8 cellular contexts compared by ENCODE assay signal in genomic region chr18:74147779-74148542, GRCh38. TPM values are rescaled to one million over a fixed set of nuclear protein-coding genes. Genes with fewer than 3 reads are reported as not detected.
A peak's percentile ranks its signal among the peaks of the same experiment; 100 is the strongest.
DNase-seq lines count a peak whose midpoint lies in the region; ATAC-seq, FAIRE-seq and TF ChIP-seq lines count a peak whose summit lies in the region.

Gene FBXO15, minus strand, starts transcription at chr18:74147834. Its CDS starts 49 bp downstream, at chr18:74147785.
Gene TIMM21, plus strand, starts transcription at chr18:74148523. Its CDS starts 286 bp downstream, at chr18:74148809.

- POLR2A ChIA-PET in Caco-2 (lab: Charles Lee) = no interaction called here

- DNase-seq in Caco-2 = peak; percentile 83 to 85
- peak; percentile 76 for DNase-seq in HTR-8/SVneo (ENCODE audit: insufficient read length, low spot score)
- DNase-seq in NOMO-1 treated with DMSO at 0.1 percent for 48 hours (lab: John Stamatoyannopoulos, UW; ENCODE audit: unreplicated experiment) = peak; percentile 96
- DNase-seq in activated CD8-positive, alpha-beta memory T cell treated with anti-CD3 and anti-CD28 coated beads, Interleukin-2, amount 10 ng/mL, durations not matched to agents 7 days and 5 days = peak; percentile 98
- peak; percentile 95 to 96 (median 96) for DNase-seq in effector memory CD8-positive, alpha-beta T cell
- DNase-seq in medulla oblongata (ENCODE audit: extremely low spot score) = peak; percentile 97
- peak; percentile 92 to 94 (median 92) for DNase-seq in stimulated activated CD4-positive, alpha-beta T cell treated with anti-CD3 and anti-CD28 coated beads, TNF-alpha, amount 100 ng/mL, for 48 hours (ENCODE audit: low read depth in 3 of 3)

- H3K27me3 ChIP-seq in Caco-2 (replicated peaks; ENCODE audit: control insufficient read depth, insufficient read depth, low read length) = no peaks in the 10 kb centered on the region

- no peak for TF ChIP-seq CTCF in Caco-2 (IDR thresholded peaks at IDR 0.05; ENCODE audit: insufficient read depth in 1 of 2, low read depth in 1 of 2, low read length in 1 of 2, severe bottlenecking in 1 of 2, unreplicated experiment in 1 of 2)

- intact Hi-C loops in Caco-2 (cut with micrococcal nuclease; ENCODE audit: unreplicated experiment) = loop anchor here (5.0 kb wide), 1 partner anchor 44 kb away; no protein-coding TSS in a partner anchor

- no peaks in the 10 kb centered on the region for H3K9me3 Mint-ChIP-seq in Caco-2 (ENCODE audit: unreplicated experiment)
- no peaks in the 10 kb centered on the region for H3K9me3 Mint-ChIP-seq in activated CD8-positive, alpha-beta memory T cell treated with anti-CD3 and anti-CD28 coated beads, Interleukin-2, amount 10 ng/mL, durations not matched to agents 7 days and 5 days (ENCODE audit: low read depth)
- H3K9me3 Mint-ChIP-seq in effector memory CD8-positive, alpha-beta T cell = no peaks in the 10 kb centered on the region

- no peaks in the 10 kb centered on the region for H3K27me3 Mint-ChIP-seq in Caco-2 (ENCODE audit: insufficient read depth, unreplicated experiment)
- peaks cover 5% of the 10 kb centered on the region for H3K27me3 Mint-ChIP-seq in activated CD8-positive, alpha-beta memory T cell treated with anti-CD3 and anti-CD28 coated beads, Interleukin-2, amount 10 ng/mL, durations not matched to agents 7 days and 5 days
- peaks cover 0 to 5% of the 10 kb centered on the region in 2 donors for H3K27me3 Mint-ChIP-seq in effector memory CD8-positive, alpha-beta T cell

- CTCF ChIA-PET in Caco-2 (lab: Charles Lee) = no interaction called here
- CTCF ChIA-PET in activated CD8-positive, alpha-beta memory T cell treated with anti-CD3 and anti-CD28 coated beads, Interleukin-2, amount 10 ng/mL, durations not matched to agents 7 days and 5 days (lab: Charles Lee) = no interaction called here

- H3K4me3 Mint-ChIP-seq in Caco-2 (ENCODE audit: unreplicated experiment) = peak within 1 kb of the TSS; percentile 89
- H3K4me3 Mint-ChIP-seq in activated CD8-positive, alpha-beta memory T cell treated with anti-CD3 and anti-CD28 coated beads, Interleukin-2, amount 10 ng/mL, durations not matched to agents 7 days and 5 days = peak within 1 kb of the TSS; percentile 90
- peak within 1 kb of the TSS; percentile 85 to 97 for H3K4me3 Mint-ChIP-seq in effector memory CD8-positive, alpha-beta T cell

- peak within 1 kb of the TSS; percentile 59 for H3K4me3 ChIP-seq in Caco-2 (ENCODE audit: low read depth, low read length)

- no peaks in the 10 kb centered on the region for H3K36me3 ChIP-seq in Caco-2 (ENCODE audit: control insufficient read depth, insufficient read depth, low read length)

- peak; percentile 92 for FAIRE-seq in HTR-8/SVneo (lab: Jason Lieb, UNC)

- H3K36me3 Mint-ChIP-seq in Caco-2 (ENCODE audit: insufficient read depth, unreplicated experiment) = peaks cover 9% of the 10 kb centered on the region
- peaks cover 11% of the 10 kb centered on the region for H3K36me3 Mint-ChIP-seq in activated CD8-positive, alpha-beta memory T cell treated with anti-CD3 and anti-CD28 coated beads, Interleukin-2, amount 10 ng/mL, durations not matched to agents 7 days and 5 days
- H3K36me3 Mint-ChIP-seq in effector memory CD8-positive, alpha-beta T cell (ENCODE audit: insufficient read depth) = peaks cover 19% of the 10 kb centered on the region

- H3K4me1 Mint-ChIP-seq in Caco-2 (ENCODE audit: low read depth, unreplicated experiment) = no peaks in the 10 kb centered on the region
- peaks cover 45% of the 10 kb centered on the region for H3K4me1 Mint-ChIP-seq in activated CD8-positive, alpha-beta memory T cell treated with anti-CD3 and anti-CD28 coated beads, Interleukin-2, amount 10 ng/mL, durations not matched to agents 7 days and 5 days
- H3K4me1 Mint-ChIP-seq in effector memory CD8-positive, alpha-beta T cell (ENCODE audit: low read depth in 2 of 2) = peaks cover 28 to 33% of the 10 kb centered on the region in 2 donors

- BruUV-seq in Caco-2 (replicated peaks; lab: Mats Ljungman, UMichigan) = no TSS peak

- H3K9me3 ChIP-seq in Caco-2 = no peaks in the 10 kb centered on the region

- no peaks in the 10 kb centered on the region for H3K4me1 ChIP-seq in Caco-2

- peak within 1 kb of the TSS; percentile 72 for H3K27ac Mint-ChIP-seq in Caco-2 (ENCODE audit: unreplicated experiment)
- H3K27ac Mint-ChIP-seq in activated CD8-positive, alpha-beta memory T cell treated with anti-CD3 and anti-CD28 coated beads, Interleukin-2, amount 10 ng/mL, durations not matched to agents 7 days and 5 days = peak within 1 kb of the TSS; percentile 99
- H3K27ac Mint-ChIP-seq in effector memory CD8-positive, alpha-beta T cell = peak within 1 kb of the TSS; percentile 98 to 99

- peak; percentile 87 for ATAC-seq in GM21381 (IDR thresholded peaks at IDR 0.05; ENCODE audit: unreplicated experiment)
- peak; percentile 90 for ATAC-seq in activated CD8-positive, alpha-beta memory T cell treated with anti-CD3 and anti-CD28 coated beads, Interleukin-2, amount 10 ng/mL, durations not matched to agents 7 days and 5 days
- peak; percentile 81 for ATAC-seq in effector memory CD8-positive, alpha-beta T cell (replicated peaks)

RNA-seq across cellular contexts. Expression of gene FBXO15, which starts in this region (rescaled TPM):
- 0.29 TPM in 1 of 2 replicates, not detected in the other for total RNA-seq in Caco-2 (2022)
- under 1 TPM; 0.23 to 0.70 TPM for total RNA-seq in activated CD8-positive, alpha-beta memory T cell treated with anti-CD3 and anti-CD28 coated beads, Interleukin-2, amount 10 ng/mL, durations not matched to agents 7 days and 5 days

RNA-seq across cellular contexts. Expression of gene TIMM21, which starts in this region (rescaled TPM):
- 15.6 and 21.0 TPM in 2 replicates for total RNA-seq in Caco-2 (2022)
- total RNA-seq in activated CD8-positive, alpha-beta memory T cell treated with anti-CD3 and anti-CD28 coated beads, Interleukin-2, amount 10 ng/mL, durations not matched to agents 7 days and 5 days = 10 to 100 TPM; 30.4 to 37.4 TPM

Comparison
In these comparisons a context has a peak if more than half of its experiments do, and no peak if none do; other contexts are left out.
1. Peak in every context shown above with its lines: DNase-seq, ATAC-seq and H3K4me3 ChIP-seq.